17 cellular contexts compared by ENCODE assay signal in genomic region chr2:236632295-236633218, GRCh38.
"Had no signal": no experiment of that assay in that cellular context is flagged by ENCODE, and none has a peak within 500 bp of the region (broad histone marks: within the 10 kb centered on the region; RNA-seq: fewer than 3 reads in every experiment).

No MANE protein-coding gene starts in this region.

- H3K27ac ChIP-seq: brain microvascular endothelial cell, psoas muscle, right lobe of liver, spleen, thoracic aorta, uterus, WERI-Rb-1 had no signal

- ATAC-seq: activated T-cell treated with anti-CD3 and anti-CD28 coated beads, Interleukin-2, amount 50 U/mL, for 72 hours; gastroesophageal sphincter; natural killer cell; psoas muscle; right lobe of liver; T-helper 17 cell had no signal

- H3K4me1 Mint-ChIP-seq: memory B cell had no signal

- H3K27me3 Mint-ChIP-seq: activated CD4-positive, alpha-beta memory T cell treated with anti-CD3 and anti-CD28 coated beads for 36 hours had no signal

- H3K36me3 ChIP-seq: brain microvascular endothelial cell, gastroesophageal sphincter, right lobe of liver, spleen, stomach, thoracic aorta, uterus, WERI-Rb-1 had no signal

- H3K4me3 ChIP-seq: gastroesophageal sphincter, psoas muscle, right lobe of liver, spleen, stomach, uterus had no signal

- H3K4me1 ChIP-seq: psoas muscle, right lobe of liver, spleen had no signal

- H3K27ac Mint-ChIP-seq: activated CD4-positive, alpha-beta memory T cell treated with anti-CD3 and anti-CD28 coated beads for 36 hours; activated naive CD8-positive, alpha-beta T cell treated with anti-CD3 and anti-CD28 coated beads for 36 hours; activated T-cell treated with anti-CD3 and anti-CD28 coated beads, Interleukin-2, amount 50 U/mL, for 72 hours; memory B cell; natural killer cell; T-helper 17 cell had no signal

- H3K36me3 Mint-ChIP-seq: activated CD4-positive, alpha-beta memory T cell treated with anti-CD3 and anti-CD28 coated beads for 36 hours; activated naive CD8-positive, alpha-beta T cell treated with anti-CD3 and anti-CD28 coated beads for 36 hours; memory B cell; natural killer cell had no signal

- H3K27me3 ChIP-seq: brain microvascular endothelial cell, gastroesophageal sphincter, right lobe of liver, spleen, stomach, uterus had no signal

- H3K9me3 ChIP-seq: gastroesophageal sphincter, psoas muscle, right lobe of liver, spleen, stomach, thoracic aorta, uterus had no signal

- H3K9me3 Mint-ChIP-seq: activated CD4-positive, alpha-beta memory T cell treated with anti-CD3 and anti-CD28 coated beads for 36 hours; activated naive CD8-positive, alpha-beta T cell treated with anti-CD3 and anti-CD28 coated beads for 36 hours; activated T-cell treated with anti-CD3 and anti-CD28 coated beads, Interleukin-2, amount 50 U/mL, for 72 hours; memory B cell; natural killer cell had no signal

- DNase-seq: activated CD4-positive, alpha-beta memory T cell treated with anti-CD3 and anti-CD28 coated beads for 36 hours; activated gamma-delta T cell treated with Interleukin-2 at 50 U/mL for 16 hours; activated naive CD8-positive, alpha-beta T cell treated with anti-CD3 and anti-CD28 coated beads for 36 hours; activated T-cell treated with anti-CD3 and anti-CD28 coated beads, Interleukin-2, amount 50 U/mL, for 72 hours; amygdala; brain microvascular endothelial cell; natural killer cell; psoas muscle; stomach; T-helper 17 cell; uterus; WERI-Rb-1 had no signal

- H3K4me3 Mint-ChIP-seq: activated CD4-positive, alpha-beta memory T cell treated with anti-CD3 and anti-CD28 coated beads for 36 hours; activated naive CD8-positive, alpha-beta T cell treated with anti-CD3 and anti-CD28 coated beads for 36 hours; activated T-cell treated with anti-CD3 and anti-CD28 coated beads, Interleukin-2, amount 50 U/mL, for 72 hours; memory B cell; natural killer cell; T-helper 17 cell had no signal
